ENCODE assay signal across 11 cellular contexts in genomic region chr7:44307905-44308740, GRCh38. TPM values are rescaled to one million over a fixed set of nuclear protein-coding genes. Genes with fewer than 3 reads are reported as not detected.
DNase-seq lines count a peak whose midpoint lies in the region.
"Had no signal": no experiment of that assay in that cellular context is flagged by ENCODE, and none has a peak within 500 bp of the region (broad histone marks: within the 10 kb centered on the region; RNA-seq: fewer than 3 reads in every experiment).

No MANE protein-coding gene starts in this region.

- H3K79me1 ChIP-seq in neuronal stem cell (ENCODE audit: low read depth, low read length), result no peaks in the 10 kb centered on the region

- no CpG with 5 or more reads among the region's 13 CpGs for WGBS in neuronal stem cell (ENCODE audit: extremely low coverage in 2 of 2, insufficient read length in 2 of 2, insufficient replicate concordance in 1 of 2), 2 donors

- peak overlapping the region; percentile 78 for H2AK5ac ChIP-seq in neuronal stem cell (ENCODE audit: low read depth, low read length)

- H3K4me2 ChIP-seq in neuronal stem cell (ENCODE audit: insufficient read depth, low read length, poor library complexity, severe bottlenecking), result no peak overlapping the region

- H2BK12ac ChIP-seq in neuronal stem cell (ENCODE audit: low read length), result peak overlapping the region; percentile 46

- no peaks in the 10 kb centered on the region for H3K36me3 ChIP-seq in neuronal stem cell (replicated peaks in 1 of 2; ENCODE audit: control insufficient read depth in 2 of 2, insufficient read depth in 2 of 2, low read length in 2 of 2)

- H3K27ac ChIP-seq in epithelial cell of prostate, result peak overlapping the region; percentile 65
- no peak overlapping the region for H3K27ac ChIP-seq in neuronal stem cell (replicated peaks; ENCODE audit: low read length)
- H3K27ac ChIP-seq: GM23248 had no signal

- H3K23ac ChIP-seq in neuronal stem cell (ENCODE audit: low read depth, low read length, poor library complexity), result peak overlapping the region; percentile 86

- H4K91ac ChIP-seq in neuronal stem cell (ENCODE audit: low read depth, low read length, poor library complexity), result no peak overlapping the region

- H3K9me3 ChIP-seq in neuronal stem cell (replicated peaks in 1 of 2; ENCODE audit: control insufficient read depth in 2 of 2, insufficient read depth in 1 of 2, low read depth in 1 of 2, low read length in 2 of 2), result peaks cover 0 to 3% of the 10 kb centered on the region in 2 donors

- peak overlapping the region; percentile 63 for H3K9ac ChIP-seq in neuronal stem cell (ENCODE audit: low read depth, low read length, poor library complexity)
- H3K9ac ChIP-seq: GM23248 had no signal

- peak; percentile 2 for DNase-seq in stimulated activated CD4-positive, alpha-beta T cell treated with anti-CD3 and anti-CD28 coated beads, Interleukin-4, amount 100 ng/mL, for 24 hours
- no peak for DNase-seq in stimulated activated CD4-positive, alpha-beta T cell treated with anti-CD3 and anti-CD28 coated beads, Interleukin-2, amount 100 ng/mL, for 48 hours
- DNase-seq in epithelial cell of prostate (ENCODE audit: low read depth, low spot score) (peak; percentile 31), neuronal stem cell (ENCODE audit: low spot score) (no peak), COR-L47 (lab: John Stamatoyannopoulos, UW) (no peak), DMS 273 (lab: John Stamatoyannopoulos, UW; ENCODE audit: unreplicated experiment) (no peak), DMS153 treated with DMSO at 0.1 percent for 48 hours (lab: John Stamatoyannopoulos, UW; ENCODE audit: unreplicated experiment) (no peak), cortex of kidney (lab: John Stamatoyannopoulos, UW) (no peak)
- DNase-seq: activated CD4-positive, alpha-beta T cell treated with anti-CD3 and anti-CD28 coated beads for 1 hour; NCI-H2227 treated with DMSO at 0.1 percent for 48 hours had no signal

- H2BK120ac ChIP-seq in neuronal stem cell (ENCODE audit: low read depth, low read length), result no peak overlapping the region

- no peak overlapping the region for H3K4me3 ChIP-seq in neuronal stem cell (ENCODE audit: low read length in 2 of 2)
- H3K4me3 ChIP-seq: GM23248 had no signal

- H3K14ac ChIP-seq in neuronal stem cell (ENCODE audit: low read length), result peak overlapping the region; percentile 84

- H3K4ac ChIP-seq in neuronal stem cell (ENCODE audit: low read length), result peak overlapping the region; percentile 77

- no peak overlapping the region for H2AFZ ChIP-seq in neuronal stem cell (ENCODE audit: low read length)
- H2AFZ ChIP-seq: GM23248 had no signal

- H2BK15ac ChIP-seq in neuronal stem cell (ENCODE audit: low read length), result peak overlapping the region; percentile 87

- H3K27me3 ChIP-seq in neuronal stem cell (ENCODE audit: control insufficient read depth in 3 of 3, insufficient read depth in 3 of 3, low read depth in 1 of 3, low read length in 3 of 3), result peaks cover 2 to 52% (median 19%) of the 10 kb centered on the region in 3 experiments

- H2BK5ac ChIP-seq in neuronal stem cell (ENCODE audit: low read length), result peak overlapping the region; percentile 78

- peaks cover 0 to 12% of the 10 kb centered on the region in 2 donors for H3K4me1 ChIP-seq in neuronal stem cell (ENCODE audit: control insufficient read depth in 2 of 2, insufficient read depth in 1 of 2, low read depth in 1 of 2, low read length in 2 of 2)

- H4K8ac ChIP-seq in neuronal stem cell (ENCODE audit: low read depth, low read length), result peak overlapping the region; percentile 72

- peak overlapping the region; percentile 85 for H3K18ac ChIP-seq in neuronal stem cell (ENCODE audit: low read length)

RNA-seq across cellular contexts. Expression of gene CAMK2B, which starts 17.3 kb away (rescaled TPM):
- 0.79 TPM for polyA plus RNA-seq in neuronal stem cell (2013, experiment 1 of 2)
- 0.65 TPM for polyA plus RNA-seq in neuronal stem cell (2013, experiment 2 of 2)

Comparison
In these comparisons a context has a peak if more than half of its experiments do, and no peak if none do; other contexts are left out.
1. DNase-seq: peak in stimulated activated CD4-positive, alpha-beta T cell treated with anti-CD3 and anti-CD28 coated beads, Interleukin-4, amount 100 ng/mL, for 24 hours (single experiment) and epithelial cell of prostate (single experiment); none in stimulated activated CD4-positive, alpha-beta T cell treated with anti-CD3 and anti-CD28 coated beads, Interleukin-2, amount 100 ng/mL, for 48 hours (0 of 2), neuronal stem cell (single experiment), COR-L47 (single experiment), DMS 273 (single experiment), DMS153 treated with DMSO at 0.1 percent for 48 hours (single experiment) and cortex of kidney (single experiment).